ENCODE assay signal across 14 cellular contexts in genomic region chr1:93350322-93350721, GRCh38. TPM values are rescaled to one million over a fixed set of nuclear protein-coding genes. Genes with fewer than 3 reads are reported as not detected.
A peak's percentile ranks its signal among the peaks of the same experiment; 100 is the strongest.
DNase-seq lines count a peak whose midpoint lies in the region; TF ChIP-seq lines count a peak whose summit lies in the region.
"Had no signal": no experiment of that assay in that cellular context is flagged by ENCODE, and none has a peak within 500 bp of the region (broad histone marks: within the 10 kb centered on the region; RNA-seq: fewer than 3 reads in every experiment).

No MANE protein-coding gene starts in this region.

- H3K4me3 ChIP-seq in OCI-LY1 (ENCODE audit: low read depth, low read length, poor library complexity, severe bottlenecking) (peak overlapping the region; percentile 94), endodermal cell (ENCODE audit: low read length) (peak overlapping the region; percentile 90), skeletal muscle cell (ENCODE audit: low read depth, low read length) (peak overlapping the region; percentile 86), vagina (no peak overlapping the region), dorsolateral prefrontal cortex (peak overlapping the region in 20 of 59 donors; percentile 2 to 98 (median 91))
- H3K4me3 ChIP-seq: testis had no signal

- no peaks in the 10 kb centered on the region for H3K9me3 ChIP-seq in OCI-LY1 (ENCODE audit: low read length)
- no peaks in the 10 kb centered on the region for H3K9me3 ChIP-seq in endodermal cell (ENCODE audit: control insufficient read depth, low read length)
- H3K9me3 ChIP-seq in vagina: no peaks in the 10 kb centered on the region
- H3K9me3 ChIP-seq: testis had no signal

- H3K36me3 ChIP-seq in OCI-LY1 (ENCODE audit: insufficient read depth, low read length) (peaks cover 64% of the 10 kb centered on the region), endodermal cell (ENCODE audit: control insufficient read depth, insufficient read depth, low read length) (peaks cover 22% of the 10 kb centered on the region), vagina (peaks cover 0 to 17% of the 10 kb centered on the region in 2 donors)

- peaks cover 95% of the 10 kb centered on the region for H3K79me2 ChIP-seq in OCI-LY1 (ENCODE audit: insufficient read depth, low read length)

- peaks cover 36% of the 10 kb centered on the region for H3K36me3 Mint-ChIP-seq in T-helper 1 cell treated with Interleukin-12 subunit alpha and Interleukin-12 subunit beta and Interleukin-4 antibody, amounts not matched to agents 30 μg/mL and 1 μg/mL, for 36 hours (ENCODE audit: low read depth)
- peaks cover 16% of the 10 kb centered on the region for H3K36me3 Mint-ChIP-seq in endodermal cell (ENCODE audit: low read depth)

- peaks cover 46% of the 10 kb centered on the region for H3K4me1 ChIP-seq in OCI-LY1 (ENCODE audit: insufficient read depth, low read length, severe bottlenecking)
- peaks cover 4% of the 10 kb centered on the region for H3K4me1 ChIP-seq in endodermal cell (ENCODE audit: control insufficient read depth, insufficient read depth, low read length)
- H3K4me1 ChIP-seq in vagina: peaks cover 74% of the 10 kb centered on the region

- intact Hi-C loops in vagina (cut with DNase I): no loop called here
- intact Hi-C loops in dorsolateral prefrontal cortex (cut with DNase I): no loop called here

- H4K20me1 ChIP-seq in OCI-LY1 (ENCODE audit: insufficient read depth, low read length): peaks cover 10% of the 10 kb centered on the region; the same call in 1 of the 2 replicates

- no peaks in the 10 kb centered on the region for H3K9me3 Mint-ChIP-seq in T-helper 1 cell treated with Interleukin-12 subunit alpha and Interleukin-12 subunit beta and Interleukin-4 antibody, amounts not matched to agents 30 μg/mL and 1 μg/mL, for 36 hours
- no peaks in the 10 kb centered on the region for H3K9me3 Mint-ChIP-seq in endodermal cell
- H3K9me3 Mint-ChIP-seq: naive B cell had no signal

- H3K27me3 Mint-ChIP-seq in T-helper 1 cell treated with Interleukin-12 subunit alpha and Interleukin-12 subunit beta and Interleukin-4 antibody, amounts not matched to agents 30 μg/mL and 1 μg/mL, for 36 hours (ENCODE audit: low read depth): no peaks in the 10 kb centered on the region
- no peaks in the 10 kb centered on the region for H3K27me3 Mint-ChIP-seq in endodermal cell (ENCODE audit: insufficient read depth)
- H3K27me3 Mint-ChIP-seq: naive B cell had no signal

- H3F3A ChIP-seq in OCI-LY1 (ENCODE audit: insufficient read depth, low read length): no peaks in the 10 kb centered on the region

- H3K27ac Mint-ChIP-seq in T-helper 1 cell treated with Interleukin-12 subunit alpha and Interleukin-12 subunit beta and Interleukin-4 antibody, amounts not matched to agents 30 μg/mL and 1 μg/mL, for 36 hours: no peak overlapping the region
- no peak overlapping the region for H3K27ac Mint-ChIP-seq in endodermal cell

- no peak for TF ChIP-seq POLR2A in vagina (IDR thresholded peaks at IDR 0.05)

- H3K9me2 ChIP-seq in OCI-LY1 (ENCODE audit: low read depth, low read length): no peaks in the 10 kb centered on the region

- no peak for DNase-seq in T-helper 1 cell
- no peak for DNase-seq in endodermal cell
- DNase-seq in skeletal muscle cell (ENCODE audit: low read depth): no peak
- DNase-seq in vagina (ENCODE audit: extremely low spot score in 2 of 2): no peak
- DNase-seq in dorsolateral prefrontal cortex: no peak
- DNase-seq in activated CD4-positive, alpha-beta T cell treated with anti-CD3 and anti-CD28 coated beads, Interleukin-2, amount 50 U/mL, for 48 hours: no peak
- DNase-seq: GDM1; hypothalamus; naive B cell; NCI-H2081 treated with DMSO at 0.1 percent for 48 hours; stimulated activated CD4-positive, alpha-beta T cell treated with anti-CD3 and anti-CD28 coated beads, Interleukin-2, amount 100 ng/mL, for 24 hours; testis had no signal

- peak overlapping the region; percentile 81 for H3K4me3 Mint-ChIP-seq in T-helper 1 cell treated with Interleukin-12 subunit alpha and Interleukin-12 subunit beta and Interleukin-4 antibody, amounts not matched to agents 30 μg/mL and 1 μg/mL, for 36 hours
- H3K4me3 Mint-ChIP-seq in endodermal cell: no peak overlapping the region

- H3K4me2 ChIP-seq in OCI-LY1 (ENCODE audit: low read length): peak overlapping the region; percentile 97

- TF ChIP-seq CTCF in OCI-LY1 (IDR thresholded peaks at IDR 0.05; ENCODE audit: low read length) (no peak), endodermal cell (conservative IDR thresholded peaks at IDR 0.05) (no peak), vagina (IDR thresholded peaks at IDR 0.05) (no peak), dorsolateral prefrontal cortex (IDR thresholded peaks at IDR 0.05 in 54 of 56, conservative IDR thresholded peaks at IDR 0.05 in 2 of 56; ENCODE audit: low read depth in 1 of 56, partially characterized antibody in 56 of 56) (no peak)

- H2AFZ ChIP-seq in OCI-LY1 (ENCODE audit: low read length): no peak overlapping the region

- WGBS in endodermal cell (ENCODE audit: insufficient coverage in 1 of 2, insufficient read length in 1 of 2), 2 experiments: no CpG with 5 or more reads among the region's 1 CpG

- H3K27ac ChIP-seq in OCI-LY1 (ENCODE audit: low read depth, low read length, poor library complexity, severe bottlenecking): no peak overlapping the region
- H3K27ac ChIP-seq in endodermal cell (ENCODE audit: low read depth, low read length): no peak overlapping the region
- no peak overlapping the region for H3K27ac ChIP-seq in vagina
- H3K27ac ChIP-seq in dorsolateral prefrontal cortex: no peak overlapping the region
- H3K27ac ChIP-seq: testis had no signal

- H3K9ac ChIP-seq in OCI-LY1 (ENCODE audit: low read length): peak overlapping the region; percentile 100
- H3K9ac ChIP-seq in endodermal cell (ENCODE audit: extremely low read depth, low read length, poor library complexity, severe bottlenecking): no peak overlapping the region

- no peaks in the 10 kb centered on the region for H3K27me3 ChIP-seq in OCI-LY1 (ENCODE audit: insufficient read depth, low read length)
- H3K27me3 ChIP-seq in endodermal cell (ENCODE audit: control insufficient read depth, insufficient read depth, low read length, poor library complexity, severe bottlenecking): no peaks in the 10 kb centered on the region
- H3K27me3 ChIP-seq in vagina: no peaks in the 10 kb centered on the region
- no peaks in the 10 kb centered on the region for H3K27me3 ChIP-seq in dorsolateral prefrontal cortex
- H3K27me3 ChIP-seq: testis had no signal

- peaks cover 43% of the 10 kb centered on the region for H3K4me1 Mint-ChIP-seq in T-helper 1 cell treated with Interleukin-12 subunit alpha and Interleukin-12 subunit beta and Interleukin-4 antibody, amounts not matched to agents 30 μg/mL and 1 μg/mL, for 36 hours (ENCODE audit: low read depth)
- peaks cover 15% of the 10 kb centered on the region for H3K4me1 Mint-ChIP-seq in endodermal cell

RNA-seq across cellular contexts. Expression of gene DR1, which starts 4.6 kb away (rescaled TPM):
- total RNA-seq in endodermal cell: 10 to 100 TPM; 44.3 to 56.4 TPM
- 43.8 TPM for polyA plus RNA-seq in endodermal cell (2013, experiment 1 of 2)
- polyA plus RNA-seq in endodermal cell (2013, experiment 2 of 2): 41.9 TPM
- 20.6 TPM for total RNA-seq in vagina
- total RNA-seq in dorsolateral prefrontal cortex: 10 to 100 TPM; 27.3 to 45.6 (median 35.4) TPM

Comparison
In these comparisons a context has a peak if more than half of its experiments do, and no peak if none do; other contexts are left out.
1. H3K4me3 ChIP-seq: peak in OCI-LY1 (single experiment), endodermal cell (single experiment) and skeletal muscle cell (single experiment); none in vagina (0 of 2).